ENCODE assay signal across 29 cellular contexts in the genomic region with DNA sequence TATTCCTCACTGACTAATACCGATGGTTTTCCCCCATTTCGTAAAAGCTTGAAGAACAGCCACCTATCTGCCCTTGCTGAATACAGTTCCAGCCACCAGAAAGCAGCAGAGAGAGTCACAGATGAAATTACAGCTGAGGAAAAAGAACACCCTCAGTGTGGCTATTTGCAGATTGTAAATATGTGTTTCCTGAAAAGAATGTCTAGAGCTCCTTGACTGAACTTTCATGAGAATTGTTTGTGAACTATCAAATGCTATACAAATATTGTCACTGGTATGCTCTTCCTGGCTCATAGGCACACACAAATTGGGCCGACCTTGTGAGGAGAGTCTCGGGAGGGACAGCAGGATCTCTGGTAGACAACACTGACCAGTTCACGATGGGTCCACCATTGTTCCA. TPM values are rescaled to one million over a fixed set of nuclear protein-coding genes. Genes with fewer than 3 reads are reported as not detected.
A peak's percentile ranks its signal among the peaks of the same experiment; 100 is the strongest.
DNase-seq lines count a peak whose midpoint lies in the region; ATAC-seq, FAIRE-seq and TF ChIP-seq lines count a peak whose summit lies in the region.
"Had no signal": no experiment of that assay in that cellular context is flagged by ENCODE, and none has a peak within 500 bp of the region (broad histone marks: within the 10 kb centered on the region; RNA-seq: fewer than 3 reads in every experiment).

No MANE protein-coding gene starts in this region.

- no peaks in the 10 kb centered on the region for H3K9me3 ChIP-seq in IMR-90 (ENCODE audit: control insufficient read depth, insufficient read depth, low read length)
- H3K9me3 ChIP-seq in keratinocyte (ENCODE audit: control insufficient read depth, low read depth, low read length), result no peaks in the 10 kb centered on the region
- no peaks in the 10 kb centered on the region for H3K9me3 ChIP-seq in upper lobe of right lung
- H3K9me3 ChIP-seq: A549; BLaER1 treated with 17β-estradiol and CSF1 and Interleukin-3, amounts not matched to agents 10 nM and 100 nM; HAP-1; SJCRH30 had no signal

- no peak for DNase-seq in IMR-90
- DNase-seq in choroid plexus epithelial cell (ENCODE audit: low read depth), result no peak
- DNase-seq in keratinocyte (ENCODE audit: low read depth, low spot score), result no peak
- no peak for DNase-seq in upper lobe of right lung
- no peak for DNase-seq in NOMO-1 (lab: John Stamatoyannopoulos, UW; ENCODE audit: unreplicated experiment in 2 of 2)
- DNase-seq: AML-193; CD4-positive, alpha-beta memory T cell; COR-L47; DMS79 treated with DMSO at 0.1 percent for 48 hours; GM23248; HFFc6; NCI-H1048; NCI-H1417; NCI-H1694; NCI-H2081; NCI-H2171 treated with DMSO at 0.1 percent for 48 hours; NCI-H345; NCI-H510A treated with DMSO at 0.1 percent for 48 hours; PC-9; SJCRH30 had no signal

- no peak overlapping the region for H2AK5ac ChIP-seq in IMR-90 (ENCODE audit: low read depth, low read length)

- H3K4ac ChIP-seq in IMR-90 (ENCODE audit: low read depth, low read length), result no peak overlapping the region

- H3K56ac ChIP-seq in IMR-90 (ENCODE audit: extremely low read depth, insufficient read depth, low read length), result no peak overlapping the region

- H2BK120ac ChIP-seq in IMR-90 (ENCODE audit: low read depth, low read length), result no peak overlapping the region

- H3K9ac ChIP-seq in IMR-90 (ENCODE audit: low read depth, low read length) (no peak overlapping the region), keratinocyte (ENCODE audit: control insufficient read depth, extremely low read depth, insufficient read depth, low read length) (no peak overlapping the region)
- H3K9ac ChIP-seq: BLaER1 treated with 17β-estradiol and CSF1 and Interleukin-3, amounts not matched to agents 10 nM and 100 nM; GM23248; KMS-11 had no signal

- FAIRE-seq in keratinocyte (lab: Jason Lieb, UNC), result peak; percentile 66
- FAIRE-seq: A549, GM19239 had no signal

- no peaks in the 10 kb centered on the region for H3K79me2 ChIP-seq in keratinocyte (ENCODE audit: control insufficient read depth, insufficient read depth, low read length)

- H3K79me1 ChIP-seq in IMR-90 (ENCODE audit: low read depth in 1 of 2, low read length in 2 of 2), result no peaks in the 10 kb centered on the region

- intact Hi-C loops in IMR-90 (cut with micrococcal nuclease) (no loop called here), upper lobe of right lung (cut with DNase I) (no loop called here)

- H3K23ac ChIP-seq in IMR-90 (ENCODE audit: low read depth, low read length), result no peak overlapping the region

- no peak overlapping the region for H2BK20ac ChIP-seq in IMR-90 (ENCODE audit: low read depth, low read length)

- H2AFZ ChIP-seq in IMR-90 (replicated peaks; ENCODE audit: low read length, poor library complexity), result no peak overlapping the region
- no peak overlapping the region for H2AFZ ChIP-seq in keratinocyte (ENCODE audit: control insufficient read depth, low read length)
- H2AFZ ChIP-seq: GM23248, PC-9 had no signal

- no peak overlapping the region for H3K4me2 ChIP-seq in IMR-90 (ENCODE audit: low read depth, low read length)
- H3K4me2 ChIP-seq in keratinocyte (ENCODE audit: control insufficient read depth, extremely low read depth, insufficient read depth, low read depth, low read length), result no peak overlapping the region
- H3K4me2 ChIP-seq: A549; BLaER1 treated with 17β-estradiol and CSF1 and Interleukin-3, amounts not matched to agents 10 nM and 100 nM; KMS-11; PC-9 had no signal

- no peak overlapping the region for H2BK5ac ChIP-seq in IMR-90 (ENCODE audit: low read depth, low read length, poor library complexity, severe bottlenecking)

- H3K27me3 ChIP-seq in IMR-90 (ENCODE audit: control insufficient read depth, insufficient read depth, low read length) (peaks cover 4% of the 10 kb centered on the region; the same call in 1 of the 2 replicates), keratinocyte (ENCODE audit: control insufficient read depth, extremely low read depth, insufficient read depth, low read length) (no peaks in the 10 kb centered on the region), upper lobe of right lung (no peaks in the 10 kb centered on the region)
- H3K27me3 ChIP-seq: BLaER1 treated with 17β-estradiol and CSF1 and Interleukin-3, amounts not matched to agents 10 nM and 100 nM; SJCRH30 had no signal

- no peak overlapping the region for H4K91ac ChIP-seq in IMR-90 (ENCODE audit: insufficient read depth, low read depth, low read length)

- TF ChIP-seq RAD21 in IMR-90 (IDR thresholded peaks at IDR 0.05; ENCODE audit: low read length), result no peak

- in situ Hi-C loops in IMR-90 (cut with MboI; ENCODE audit: low sequenced_read_pairs), result no loop called here

- peak overlapping the region; percentile 19 for H2AK9ac ChIP-seq in IMR-90 (replicated peaks; ENCODE audit: low read depth, low read length, poor library complexity)

- H3K36me3 ChIP-seq in IMR-90 (ENCODE audit: control insufficient read depth, insufficient read depth, low read length), result no peaks in the 10 kb centered on the region
- peaks cover 19 to 32% of the 10 kb centered on the region in 2 experiments for H3K36me3 ChIP-seq in keratinocyte (ENCODE audit: control insufficient read depth in 2 of 2, extremely low read depth in 1 of 2, insufficient read depth in 2 of 2, low read length in 2 of 2)
- H3K36me3 ChIP-seq in upper lobe of right lung, result no peaks in the 10 kb centered on the region
- H3K36me3 ChIP-seq: BLaER1 treated with 17β-estradiol and CSF1 and Interleukin-3, amounts not matched to agents 10 nM and 100 nM; HAP-1; SJCRH30 had no signal

- no peak overlapping the region for H3K27ac ChIP-seq in IMR-90 (ENCODE audit: insufficient read depth, low read length)
- H3K27ac ChIP-seq in keratinocyte (ENCODE audit: control insufficient read depth, insufficient read depth, low read length), result no peak overlapping the region
- H3K27ac ChIP-seq in upper lobe of right lung, result no peak overlapping the region
- H3K27ac ChIP-seq: A549; BLaER1 treated with 17β-estradiol and CSF1 and Interleukin-3, amounts not matched to agents 10 nM and 100 nM; GM23248; KMS-11; PC-9; SJCRH30 had no signal

- H3K4me1 ChIP-seq in IMR-90 (ENCODE audit: control insufficient read depth, insufficient read depth, low read length) (no peaks in the 10 kb centered on the region), keratinocyte (ENCODE audit: control insufficient read depth, extremely low read depth, insufficient read depth, low read length) (no peaks in the 10 kb centered on the region), upper lobe of right lung (no peaks in the 10 kb centered on the region)
- H3K4me1 ChIP-seq: A549; BLaER1 treated with 17β-estradiol and CSF1 and Interleukin-3, amounts not matched to agents 10 nM and 100 nM; HAP-1; SJCRH30 had no signal

- H3K14ac ChIP-seq in IMR-90 (replicated peaks; ENCODE audit: low read depth, low read length), result no peak overlapping the region

- no peak overlapping the region for H4K5ac ChIP-seq in IMR-90 (ENCODE audit: low read depth, low read length)

- TF ChIP-seq CTCF in IMR-90 (conservative IDR thresholded peaks at IDR 0.05; ENCODE audit: low read depth, low read length), result no peak
- peak; percentile 12 for TF ChIP-seq CTCF in choroid plexus epithelial cell (conservative IDR thresholded peaks at IDR 0.05; ENCODE audit: low read depth, low read length)
- peak in 1 of 3 experiments; percentile 14 for TF ChIP-seq CTCF in keratinocyte (optimal IDR thresholded peaks at IDR 0.05 in 1 of 3, IDR thresholded peaks at IDR 0.05 in 1 of 3, conservative IDR thresholded peaks at IDR 0.05 in 1 of 3; ENCODE audit: extremely low read depth in 1 of 3, insufficient read depth in 2 of 3, low read length in 3 of 3)
- TF ChIP-seq CTCF in upper lobe of right lung (IDR thresholded peaks at IDR 0.05), result no peak

- WGBS in IMR-90 (ENCODE audit: extremely low coverage in 2 of 2, insufficient read length in 1 of 2), 2 experiments, result 100% methylated on average over 1 of the region's 5 CpGs; no CpG with 5 or more reads in 1 of the 2 experiments

- POLR2A ChIA-PET in IMR-90 (lab: Charles Lee; ENCODE audit: unreplicated experiment), result no interaction called here

- H2BK15ac ChIP-seq in IMR-90 (ENCODE audit: low read depth, low read length), result no peak overlapping the region

- no peak overlapping the region for H3K18ac ChIP-seq in IMR-90 (ENCODE audit: low read depth, low read length)

- dilution Hi-C loops in IMR-90 (cut with HindIII; ENCODE audit: low sequenced_read_pairs, unreplicated experiment) (no loop called here), keratinocyte (cut with MboI; ENCODE audit: extremely low pct_ligation_motif_present, low sequenced_read_pairs) (no loop called here)

- 0 out of 2 replicates have a peak, but pooled peaks cover 4% of the 10 kb centered on the region for H3K9me1 ChIP-seq in IMR-90 (ENCODE audit: insufficient read depth, low read length)
- no peaks in the 10 kb centered on the region for H3K9me1 ChIP-seq in keratinocyte (ENCODE audit: control insufficient read depth, extremely low read depth, insufficient read depth, low read length)

- CTCF ChIA-PET in IMR-90 (lab: Yijun Ruan, JAX), result no interaction called here

- H3K4me3 ChIP-seq in IMR-90 (ENCODE audit: insufficient read depth, low read depth, low read length) (no peak overlapping the region), choroid plexus epithelial cell (ENCODE audit: low read depth, low read length) (no peak overlapping the region), keratinocyte (ENCODE audit: control insufficient read depth in 2 of 3, extremely low read depth in 1 of 3, insufficient read depth in 2 of 3, low read depth in 1 of 3, low read length in 3 of 3) (no peak overlapping the region), upper lobe of right lung (no peak overlapping the region)
- H3K4me3 ChIP-seq: A549; BLaER1 treated with 17β-estradiol and CSF1 and Interleukin-3, amounts not matched to agents 10 nM and 100 nM; GM23248; HAP-1; PC-9; SJCRH30 had no signal

- ATAC-seq in IMR-90 (ENCODE audit: low read depth) (no peak), upper lobe of right lung (peak; percentile 71), GM21723 (IDR thresholded peaks at IDR 0.05; ENCODE audit: unreplicated experiment) (no peak), GM19351 (IDR thresholded peaks at IDR 0.05; ENCODE audit: unreplicated experiment) (no peak)
- ATAC-seq: A549, Right ventricle myocardium inferior, SK-N-SH treated with all-trans-retinoic acid at 6 μM for 48 hours had no signal

- no TSS peak for BruUV-seq in IMR-90 (replicated peaks; lab: Mats Ljungman, UMichigan)

- H4K20me1 ChIP-seq in IMR-90 (ENCODE audit: insufficient read depth, low read length), result no peaks in the 10 kb centered on the region
- H4K20me1 ChIP-seq in keratinocyte (ENCODE audit: control insufficient read depth, extremely low read depth, insufficient read depth, low read length), result peaks cover 22% of the 10 kb centered on the region
- H4K20me1 ChIP-seq: BLaER1 treated with 17β-estradiol and CSF1 and Interleukin-3, amounts not matched to agents 10 nM and 100 nM had no signal

- H4K8ac ChIP-seq in IMR-90 (ENCODE audit: low read depth in 2 of 2, low read length in 2 of 2), result no peak overlapping the region

- TF ChIP-seq POLR2A in IMR-90 (IDR thresholded peaks at IDR 0.05; ENCODE audit: low read depth, low read length), result no peak

RNA-seq across cellular contexts. Expression of a gene that starts 58.1 kb away (rescaled TPM):
- total RNA-seq in IMR-90 (2012; rRNA removed), result 20.8 and 22.8 TPM in 2 replicates
- 8.0 and 9.1 TPM in 2 replicates for polyA plus RNA-seq in IMR-90 (2012; rRNA removed)
- polyA plus RNA-seq in IMR-90 (2012; cell fraction: cytosol; rRNA removed), result 3.6 and 4.1 TPM in 2 replicates
- polyA plus RNA-seq in IMR-90 (2012; cell fraction: nucleus; rRNA removed; ENCODE audit: low replicate concordance), result 5.4 and 10.4 TPM in 2 replicates
- polyA plus RNA-seq in keratinocyte, result 13.3 to 26.8 TPM (median 25.0 TPM) in 3 replicates
- polyA plus RNA-seq in keratinocyte (2011; ENCODE audit: low read depth), result 29.0 TPM
- polyA plus RNA-seq in keratinocyte (2011; cell fraction: cytosol; rRNA removed), result 15.7 and 22.9 TPM in 2 replicates
- 14.3 and 15.3 TPM in 2 replicates for polyA plus RNA-seq in keratinocyte (2011; cell fraction: nucleus; rRNA removed)
- 18.0 and 20.9 TPM in 2 replicates for polyA plus RNA-seq in keratinocyte (2012; ENCODE audit: low replicate concordance)
- 14.6 to 36.1 TPM (median 21.8 TPM) in 3 replicates for polyA minus RNA-seq in keratinocyte
- 28.2 TPM for polyA minus RNA-seq in keratinocyte (2011; cell fraction: cytosol; rRNA and poly(A)+ RNA removed)
- 17.8 and 35.6 TPM in 2 replicates for polyA minus RNA-seq in keratinocyte (2011; cell fraction: nucleus; rRNA and poly(A)+ RNA removed)
- 14.8 TPM for total RNA-seq in upper lobe of right lung
